ENCODE assay signal across 26 cellular contexts in genomic region chr12:64820593-64820992, GRCh38.
"Had no signal": no experiment of that assay in that cellular context is flagged by ENCODE, and none has a peak within 500 bp of the region (broad histone marks: within the 10 kb centered on the region; RNA-seq: fewer than 3 reads in every experiment).

No MANE protein-coding gene starts in this region.

- H3K9me3 ChIP-seq: adrenal gland, body of pancreas, right lobe of liver, upper lobe of right lung had no signal

- H3K27ac ChIP-seq: adrenal gland, body of pancreas, coronary artery, dorsolateral prefrontal cortex, heart left ventricle, left ventricle myocardium inferior, right lobe of liver, tibial artery, upper lobe of right lung had no signal

- H3K27me3 ChIP-seq: body of pancreas had no signal

- H3K4me3 ChIP-seq: adrenal gland, body of pancreas, coronary artery, dorsolateral prefrontal cortex, heart left ventricle, left ventricle myocardium inferior, lung, right lobe of liver, tibial artery, upper lobe of right lung had no signal

- DNase-seq: activated CD4-positive, alpha-beta T cell treated with anti-CD3 and anti-CD28 coated beads for 48 hours; activated CD4-positive, alpha-beta T cell treated with anti-CD3 and anti-CD28 coated beads, Interleukin-2, amount 50 U/mL, for 48 hours; activated CD8-positive, alpha-beta memory T cell treated with anti-CD3 and anti-CD28 coated beads for 24 hours; activated effector memory CD4-positive, alpha-beta T cell treated with Interleukin-2 at 50 U/mL for 16 hours; activated naive CD4-positive, alpha-beta T cell treated with Interleukin-2 at 50 U/mL for 16 hours; activated naive CD8-positive, alpha-beta T cell treated with anti-CD3 and anti-CD28 coated beads for 36 hours; adrenal gland; aorta; body of pancreas; cerebellar nuclear complex; dorsolateral prefrontal cortex; effector memory CD4-positive, alpha-beta T cell; erythroblast; foreskin fibroblast; heart left ventricle; left ventricle myocardium inferior; mesendoderm; right lobe of liver; stimulated activated CD4-positive, alpha-beta T cell treated with anti-CD3 and anti-CD28 coated beads, Interleukin-12 subunit alpha, Interleukin-12 subunit beta, amount 100 ng/mL, for 4 hours; stimulated activated CD4-positive, alpha-beta T cell treated with anti-CD3 and anti-CD28 coated beads, Interleukin-4, amount 100 ng/mL, for 24 hours; stimulated activated naive CD8-positive, alpha-beta T cell treated with anti-CD3 and anti-CD28 coated beads, Interleukin-15, amount 100 ng/mL, for 72 hours; T-helper 1 cell; tibial artery; upper lobe of right lung had no signal

- H3K36me3 ChIP-seq: adrenal gland, heart left ventricle, left ventricle myocardium inferior, right lobe of liver, tibial artery, upper lobe of right lung had no signal
